In the genomic region with DNA sequence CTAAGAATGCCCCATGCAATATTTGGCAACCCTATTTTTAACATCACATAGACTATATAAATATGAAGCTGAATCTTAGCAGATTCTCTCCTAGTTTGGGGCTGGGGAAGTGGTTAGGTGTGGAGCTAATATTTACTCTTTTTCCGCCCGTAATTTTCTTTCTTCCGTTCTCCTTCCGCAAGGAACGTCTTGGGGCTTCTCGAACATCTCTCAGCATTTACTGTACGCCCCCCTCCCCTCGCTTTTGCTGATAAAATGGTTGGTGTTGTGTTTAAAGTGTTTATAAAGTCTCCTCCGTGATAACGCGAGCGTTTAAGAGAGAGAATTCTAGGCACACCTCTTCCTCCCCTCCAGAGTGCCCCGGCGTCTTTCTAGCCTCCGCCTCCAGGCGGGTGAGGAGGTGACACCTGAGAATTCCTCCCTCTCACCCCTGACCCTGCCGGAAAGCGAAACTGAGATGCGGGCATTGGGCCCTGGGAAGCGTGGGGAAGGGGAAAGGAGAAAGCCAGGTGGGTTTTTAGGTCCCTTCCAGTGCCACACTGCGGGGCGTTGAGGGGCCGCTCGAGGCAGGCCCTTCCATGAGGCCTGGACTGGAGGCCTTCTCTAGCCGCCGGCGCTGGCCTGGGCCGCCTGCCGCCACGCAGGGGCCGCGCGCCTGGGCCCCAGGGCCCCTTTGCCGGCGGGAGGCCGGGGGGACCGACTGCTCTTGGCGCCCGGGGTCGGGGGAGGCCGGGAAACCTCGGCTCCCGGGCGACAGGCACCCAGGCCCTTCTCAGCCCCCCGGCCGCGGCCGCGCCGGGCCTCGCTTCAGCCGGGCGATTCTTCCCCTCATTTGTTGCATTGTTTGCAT, we compare ENCODE assay signal across 1 cellular context.
A peak's percentile ranks its signal among the peaks of the same experiment; 100 is the strongest.
TF ChIP-seq lines count a peak whose summit lies in the region.

No MANE protein-coding gene starts in this region.

TF ChIP-seq in GM12878, 131 proteins besides CTCF, POLR2A, EP300 and RAD21 (continued from another document):
- TF ChIP-seq ZBTB40 (IDR thresholded peaks at IDR 0.05; ENCODE audit: borderline replicate concordance) (peak; percentile 36; the same call in 1 of the 2 replicates), SMAD5 (IDR thresholded peaks at IDR 0.05; ENCODE audit: low read depth) (peak; percentile 69; the same call in 1 of the 2 replicates), BHLHE40 (IDR thresholded peaks at IDR 0.05; ENCODE audit: borderline replicate concordance in 1 of 2, low read depth in 2 of 2, low read length in 1 of 2) (0 out of 4 replicates have a peak, but pooled peaks have one; percentile 12 to 23), SIN3A (IDR thresholded peaks at IDR 0.05; ENCODE audit: low read depth, low read length) (peak; percentile 60; the same call in 1 of the 2 replicates), NR2C1 (IDR thresholded peaks at IDR 0.05) (peak; percentile 83), CHD2 (IDR thresholded peaks at IDR 0.05; ENCODE audit: borderline replicate concordance, low read depth, low read length) (peak; percentile 83), SMAD1 (IDR thresholded peaks at IDR 0.05; ENCODE audit: low read depth, partially characterized antibody) (peak; percentile 55), NR2F1 (conservative IDR thresholded peaks at IDR 0.05) (peak; percentile 89), POLR2AphosphoS5 (IDR thresholded peaks at IDR 0.05; ENCODE audit: low read length) (peak; percentile 83), EGR1 (IDR thresholded peaks at IDR 0.05; ENCODE audit: borderline replicate concordance in 1 of 2, low read depth in 2 of 2, low read length in 2 of 2) (0 out of 3 replicates have a peak, but pooled peaks of 1 of the 2 experiments have one; percentile 9), CREM (IDR thresholded peaks at IDR 0.05; ENCODE audit: low read depth) (peak; percentile 15; the same call in 1 of the 2 replicates), NBN (IDR thresholded peaks at IDR 0.05) (0 out of 2 replicates have a peak, but pooled peaks have one; percentile 33), MLLT1 (IDR thresholded peaks at IDR 0.05) (peak; percentile 28; the same call in 1 of the 2 replicates), IKZF2 (IDR thresholded peaks at IDR 0.05) (peak; percentile 60 to 75), IKZF1 (conservative IDR thresholded peaks at IDR 0.05) (peak; percentile 71), POLR2AphosphoS2 (IDR thresholded peaks at IDR 0.05; ENCODE audit: low read depth, low read length) (0 out of 2 replicates have a peak, but pooled peaks have one; percentile 15), ZNF687 (IDR thresholded peaks at IDR 0.05) (peak; percentile 70; the same call in 1 of the 2 replicates), PML (IDR thresholded peaks at IDR 0.05; ENCODE audit: low read length) (peak; percentile 28; the same call in 1 of the 2 replicates), TAF1 (IDR thresholded peaks at IDR 0.05; ENCODE audit: borderline replicate concordance, low read depth, low read length) (peak; percentile 44; the same call in 1 of the 2 replicates), ATF7 (IDR thresholded peaks at IDR 0.05; ENCODE audit: low read depth) (0 out of 2 replicates have a peak, but pooled peaks have one; percentile 32), ASH2L (IDR thresholded peaks at IDR 0.05; ENCODE audit: borderline replicate concordance, low read depth) (0 out of 2 replicates have a peak, but pooled peaks have one; percentile 54), EED (IDR thresholded peaks at IDR 0.05; ENCODE audit: low read depth) (peak; percentile 50; the same call in 1 of the 2 replicates), GATAD2B (conservative IDR thresholded peaks at IDR 0.05; ENCODE audit: low read depth) (peak; percentile 65; the same call in 1 of the 2 replicates)
- TF ChIP-seq, protein P1, sequence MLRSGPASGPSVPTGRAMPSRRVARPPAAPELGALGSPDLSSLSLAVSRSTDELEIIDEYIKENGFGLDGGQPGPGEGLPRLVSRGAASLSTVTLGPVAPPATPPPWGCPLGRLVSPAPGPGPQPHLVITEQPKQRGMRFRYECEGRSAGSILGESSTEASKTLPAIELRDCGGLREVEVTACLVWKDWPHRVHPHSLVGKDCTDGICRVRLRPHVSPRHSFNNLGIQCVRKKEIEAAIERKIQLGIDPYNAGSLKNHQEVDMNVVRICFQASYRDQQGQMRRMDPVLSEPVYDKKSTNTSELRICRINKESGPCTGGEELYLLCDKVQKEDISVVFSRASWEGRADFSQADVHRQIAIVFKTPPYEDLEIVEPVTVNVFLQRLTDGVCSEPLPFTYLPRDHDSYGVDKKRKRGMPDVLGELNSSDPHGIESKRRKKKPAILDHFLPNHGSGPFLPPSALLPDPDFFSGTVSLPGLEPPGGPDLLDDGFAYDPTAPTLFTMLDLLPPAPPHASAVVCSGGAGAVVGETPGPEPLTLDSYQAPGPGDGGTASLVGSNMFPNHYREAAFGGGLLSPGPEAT (IDR thresholded peaks at IDR 0.05; ENCODE audit: low read depth), result 0 out of 2 replicates have a peak, but pooled peaks have one; percentile 39
